ENCODE assay signal across 11 cellular contexts in genomic region chr19:12773571-12773970, GRCh38. TPM values are rescaled to one million over a fixed set of nuclear protein-coding genes. Genes with fewer than 3 reads are reported as not detected.
DNase-seq lines count a peak whose midpoint lies in the region; ATAC-seq and TF ChIP-seq lines count a peak whose summit lies in the region.
"Had no signal": no experiment of that assay in that cellular context is flagged by ENCODE, and none has a peak within 500 bp of the region (broad histone marks: within the 10 kb centered on the region; RNA-seq: fewer than 3 reads in every experiment).

No MANE protein-coding gene starts in this region.

- no peak overlapping the region for H3K4me3 ChIP-seq in fibroblast of villous mesenchyme (ENCODE audit: low read depth, low read length)

- POLR2A ChIA-PET in HEK293T (lab: Yijun Ruan, JAX), result interaction anchor here (0.9 to 1.2 kb wide), 3 partner anchors 33 to 118 kb away, joined by 3 to 6 read pairs (median 4); partner anchors contain the start of genes GCDH and RNASEH2A

- no peak for ATAC-seq in GM21619 (IDR thresholded peaks at IDR 0.05; ENCODE audit: unreplicated experiment)

- CTCF ChIA-PET in HEK293T (lab: Yijun Ruan, JAX), result interaction anchor here (0.8 to 1.6 kb wide), 4 partner anchors 13 to 23 kb away, joined by 4 to 7 read pairs (median 6); no protein-coding TSS in a partner anchor

- TF ChIP-seq CTCF in GM10266 (IDR thresholded peaks at IDR 0.05; ENCODE audit: control insufficient read depth, insufficient read depth, low read depth, missing control alignments) (peak; percentile 44), fibroblast of villous mesenchyme (IDR thresholded peaks at IDR 0.05; ENCODE audit: insufficient read depth, low read depth, low read length) (peak; percentile 48)

- peak; percentile 72 for DNase-seq in AG08395 (ENCODE audit: low spot score)
- no peak for DNase-seq in GM10266 (ENCODE audit: extremely low spot score)
- peak; percentile 51 for DNase-seq in RPMI8226
- peak; percentile 40 for DNase-seq in fibroblast of villous mesenchyme (ENCODE audit: low read depth)
- no peak for DNase-seq in iPS-NIHi7 (ENCODE audit: extremely low spot score)
- DNase-seq in HEK293T (ENCODE audit: extremely low spot score), result no peak
- no peak for DNase-seq in amniotic stem cell (lab: John Stamatoyannopoulos, UW)
- DNase-seq: cortex of kidney had no signal

TF ChIP-seq in HEK293T, 16 proteins besides CTCF, POLR2A, EP300 and RAD21:
- TF ChIP-seq PKNOX1 (IDR thresholded peaks at IDR 0.05) (no peak), L3MBTL2 (conservative IDR thresholded peaks at IDR 0.05) (no peak), LEF1 (IDR thresholded peaks at IDR 0.05; ENCODE audit: borderline replicate concordance) (no peak), NFRKB (IDR thresholded peaks at IDR 0.05) (no peak), FOXA1 (IDR thresholded peaks at IDR 0.05) (no peak), FOXK2 (IDR thresholded peaks at IDR 0.05) (no peak)

RNA-seq across cellular contexts. Expression of gene HOOK2, which starts 1.8 kb away (rescaled TPM):
- 12.2 and 15.1 TPM in 2 replicates for total RNA-seq in fibroblast of villous mesenchyme

RNA-seq across cellular contexts. Expression of gene JUNB, which starts 17.7 kb away (rescaled TPM):
- total RNA-seq in fibroblast of villous mesenchyme, result 88.1 and 107 TPM in 2 replicates

RNA-seq across cellular contexts. Expression of gene BEST2, which starts 22.0 kb away (rescaled TPM):
- total RNA-seq in fibroblast of villous mesenchyme, result not detected in 2 replicates
- total RNA-seq: SK-MEL-5, subcutaneous adipose tissue had no signal

RNA-seq across cellular contexts. Expression of gene PRDX2, which starts 28.0 kb away (rescaled TPM):
- total RNA-seq in fibroblast of villous mesenchyme, result 222 and 230 TPM in 2 replicates
- total RNA-seq: SK-MEL-5 had no signal

RNA-seq across cellular contexts. Expression of gene THSD8, which starts 28.3 kb away (rescaled TPM):
- not detected in 2 replicates for total RNA-seq in fibroblast of villous mesenchyme
- total RNA-seq: SK-MEL-5 had no signal

Comparison
In these comparisons a context has a peak if more than half of its experiments do, and no peak if none do; other contexts are left out.
1. DNase-seq: peak in AG08395 (single experiment), RPMI8226 (single experiment) and fibroblast of villous mesenchyme (single experiment); none in GM10266 (single experiment), iPS-NIHi7 (single experiment), HEK293T (single experiment) and amniotic stem cell (single experiment).